Comparison of ENCODE assay signal across 8 cellular contexts in the genomic region with DNA sequence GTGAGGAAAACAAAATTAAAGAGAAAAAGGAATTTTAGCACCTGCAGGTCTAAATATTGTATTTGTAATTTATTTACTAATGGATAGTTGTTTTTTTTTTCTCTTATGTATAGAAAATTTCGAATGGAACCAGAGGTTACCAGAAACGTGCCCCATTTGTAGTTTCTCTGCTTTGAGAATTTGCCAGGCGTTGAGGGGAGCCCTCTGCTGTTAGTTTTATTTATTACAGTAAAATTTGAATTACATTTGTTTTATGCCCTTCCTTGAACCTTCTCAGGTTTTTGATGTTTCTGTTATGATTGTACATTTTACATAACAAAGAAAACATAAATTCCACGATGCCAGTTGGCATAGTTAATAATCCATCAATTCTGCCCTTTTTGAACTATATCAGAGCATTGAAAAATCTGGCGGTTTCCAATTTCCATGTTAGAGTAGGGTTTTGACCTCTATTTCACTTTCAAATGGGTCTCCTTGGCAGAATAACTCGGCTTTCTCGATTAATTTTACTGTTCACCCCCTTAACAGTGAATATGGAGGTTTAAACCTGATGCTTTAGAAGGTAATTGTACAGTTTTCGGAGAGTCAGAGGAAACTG. TPM values are rescaled to one million over a fixed set of nuclear protein-coding genes. Genes with fewer than 3 reads are reported as not detected.
DNase-seq lines count a peak whose midpoint lies in the region; ATAC-seq and TF ChIP-seq lines count a peak whose summit lies in the region.

No MANE protein-coding gene starts in this region.

- 32% methylated on average over 8 of the region's 8 CpGs for WGBS in esophagus muscularis mucosa
- 32% methylated on average over 8 of the region's 8 CpGs for WGBS in prostate gland

- H3K4me3 Mint-ChIP-seq in GM23338, result no peak overlapping the region

- H3K36me3 ChIP-seq in BE2C (no peaks in the 10 kb centered on the region), GM23338 (ENCODE audit: insufficient read depth) (no peaks in the 10 kb centered on the region), OCI-LY7 (ENCODE audit: insufficient read depth, low read length) (no peaks in the 10 kb centered on the region), esophagus muscularis mucosa (no peaks in the 10 kb centered on the region), prostate gland (no peaks in the 10 kb centered on the region)

- no peaks in the 10 kb centered on the region for H3K27me3 Mint-ChIP-seq in GM23338 (ENCODE audit: insufficient read depth, low read depth, poor library complexity)

- no TSS peak for BruUV-seq in OCI-LY7 (replicated peaks; lab: Mats Ljungman, UMichigan)

- H3K27me3 ChIP-seq in BE2C (no peaks in the 10 kb centered on the region), GM23338 (ENCODE audit: insufficient read depth) (no peaks in the 10 kb centered on the region), esophagus muscularis mucosa (no peaks in the 10 kb centered on the region), prostate gland (replicated peaks; ENCODE audit: insufficient read depth) (no peaks in the 10 kb centered on the region)

- H3K27ac Mint-ChIP-seq in GM23338, result no peak overlapping the region

- no peak overlapping the region for H3K4me3 ChIP-seq in BE2C (ENCODE audit: low read depth, low read length)
- H3K4me3 ChIP-seq in GM23338, result no peak overlapping the region
- H3K4me3 ChIP-seq in OCI-LY7 (ENCODE audit: low read depth, low read length, poor library complexity, severe bottlenecking), result no peak overlapping the region
- H3K4me3 ChIP-seq in esophagus muscularis mucosa, result no peak overlapping the region
- no peak overlapping the region for H3K4me3 ChIP-seq in prostate gland

- H3K4me2 ChIP-seq in GM23338 (no peak overlapping the region), OCI-LY7 (ENCODE audit: low read length) (no peak overlapping the region)

- H3K36me3 Mint-ChIP-seq in GM23338 (ENCODE audit: low read depth), result no peaks in the 10 kb centered on the region

- intact Hi-C loops in OCI-LY7 (cut with micrococcal nuclease; ENCODE audit: unreplicated experiment) (loop anchor here (2.0 kb wide), 1 partner anchor 131 kb away; no protein-coding TSS in a partner anchor), esophagus muscularis mucosa (cut with DNase I) (loop anchor here (2.0 to 10.0 kb wide), 3 partner anchors 60 to 227 kb away; a partner anchor contains a TSS), prostate gland (cut with DNase I) (loop anchor here (2.0 to 5.0 kb wide), 2 partner anchors 55 to 131 kb away; no protein-coding TSS in a partner anchor)

- H3K27ac ChIP-seq in GM23338 (ENCODE audit: low read depth) (no peak overlapping the region), OCI-LY7 (ENCODE audit: low read depth, low read length, poor library complexity, severe bottlenecking) (no peak overlapping the region), esophagus muscularis mucosa (replicated peaks in 1 of 4) (peak overlapping the region in 2 of 4 donors; percentile 24 to 28), prostate gland (no peak overlapping the region)

- H2AFZ ChIP-seq in GM23338, result no peak overlapping the region
- no peak overlapping the region for H2AFZ ChIP-seq in OCI-LY7 (ENCODE audit: low read length)

- TF ChIP-seq CTCF in BE2C (IDR thresholded peaks at IDR 0.05; ENCODE audit: low read depth, low read length) (peak; percentile 77), GM23338 (conservative IDR thresholded peaks at IDR 0.05; ENCODE audit: low read depth in 2 of 2) (peak; percentile 65 to 73), OCI-LY7 (conservative IDR thresholded peaks at IDR 0.05; ENCODE audit: low read length) (peak; percentile 84), esophagus muscularis mucosa (IDR thresholded peaks at IDR 0.05) (peak; percentile 71 to 79 (median 74)), prostate gland (IDR thresholded peaks at IDR 0.05) (peak in 3 of 4 experiments; percentile 46 to 68 (median 62))

- ATAC-seq in GM23338 (no peak), GM19395 (IDR thresholded peaks at IDR 0.05; ENCODE audit: unreplicated experiment) (no peak)

- TF ChIP-seq POLR2A in esophagus muscularis mucosa (IDR thresholded peaks at IDR 0.05; ENCODE audit: low read depth), result no peak
- TF ChIP-seq POLR2A in prostate gland (IDR thresholded peaks at IDR 0.05), result no peak

- H3K9me2 ChIP-seq in GM23338 (ENCODE audit: insufficient read depth) (no peaks in the 10 kb centered on the region; the same call in 1 of the 2 replicates), OCI-LY7 (ENCODE audit: insufficient read depth, low read length) (no peaks in the 10 kb centered on the region)

- H3K4me1 Mint-ChIP-seq in GM23338, result peaks cover 3% of the 10 kb centered on the region; the same call in 2 of the 3 replicates

- POLR2A ChIA-PET in OCI-LY7 (lab: Charles Lee), result interaction anchor here (0.6 kb wide), 1 partner anchor 67 kb away, joined by 3 read pairs; no protein-coding TSS in a partner anchor

- no peaks in the 10 kb centered on the region for H3K9me3 Mint-ChIP-seq in GM23338

- H3K9me3 ChIP-seq in BE2C, result no peaks in the 10 kb centered on the region
- H3K9me3 ChIP-seq in OCI-LY7 (ENCODE audit: low read length), result no peaks in the 10 kb centered on the region
- H3K9me3 ChIP-seq in esophagus muscularis mucosa, result no peaks in the 10 kb centered on the region
- no peaks in the 10 kb centered on the region for H3K9me3 ChIP-seq in prostate gland

- H4K20me1 ChIP-seq in GM23338 (replicated peaks; ENCODE audit: insufficient read depth) (no peaks in the 10 kb centered on the region), OCI-LY7 (ENCODE audit: insufficient read depth, low read length) (no peaks in the 10 kb centered on the region)

- CTCF ChIA-PET in OCI-LY7 (lab: Charles Lee; ENCODE audit: unreplicated experiment), result no interaction called here

- H3K4me1 ChIP-seq in BE2C, result no peaks in the 10 kb centered on the region
- H3K4me1 ChIP-seq in GM23338 (ENCODE audit: insufficient read depth), result peaks cover 9% of the 10 kb centered on the region
- H3K4me1 ChIP-seq in OCI-LY7 (ENCODE audit: insufficient read depth, low read length, poor library complexity, severe bottlenecking), result no peaks in the 10 kb centered on the region
- peaks cover 2 to 38% (median 24%) of the 10 kb centered on the region in 4 donors for H3K4me1 ChIP-seq in esophagus muscularis mucosa
- no peaks in the 10 kb centered on the region for H3K4me1 ChIP-seq in prostate gland (replicated peaks)

- H3K79me2 ChIP-seq in GM23338 (replicated peaks; ENCODE audit: insufficient read depth) (no peaks in the 10 kb centered on the region), OCI-LY7 (ENCODE audit: insufficient read depth, low read depth, low read length) (no peaks in the 10 kb centered on the region)

- TF ChIP-seq EP300 in esophagus muscularis mucosa (IDR thresholded peaks at IDR 0.05), result no peak

- no peaks in the 10 kb centered on the region for H3F3A ChIP-seq in GM23338 (replicated peaks; ENCODE audit: low read depth)

- DNase-seq in BE2C (no peak), GM23338 (ENCODE audit: low spot score) (peak; percentile 59), OCI-LY7 (ENCODE audit: low spot score) (peak; percentile 4), esophagus muscularis mucosa (ENCODE audit: extremely low spot score) (no peak), prostate gland (ENCODE audit: low spot score) (no peak), T-helper 9 cell (no peak), ecto neural progenitor cell (ENCODE audit: low spot score) (no peak)

TF ChIP-seq in GM23338, 12 proteins besides CTCF, POLR2A, EP300 and RAD21 (continues in another document):
- no peak for TF ChIP-seq ZNF114 (CRISPR knock-in tag; IDR thresholded peaks at IDR 0.05)
- TF ChIP-seq EZH2phosphoT487 (IDR thresholded peaks at IDR 0.05; ENCODE audit: unreplicated experiment), result no peak
- no peak for TF ChIP-seq NANOG (IDR thresholded peaks at IDR 0.05; ENCODE audit: borderline replicate concordance)
- no peak for TF ChIP-seq EZH2 (IDR thresholded peaks at IDR 0.05; ENCODE audit: low read depth, unreplicated experiment)
- TF ChIP-seq CREB1 (CRISPR knock-in tag; IDR thresholded peaks at IDR 0.05; ENCODE audit: low read depth), result no peak
- no peak for TF ChIP-seq ZNF331 (CRISPR knock-in tag; IDR thresholded peaks at IDR 0.05; ENCODE audit: low read depth)
- TF ChIP-seq, protein P1, sequence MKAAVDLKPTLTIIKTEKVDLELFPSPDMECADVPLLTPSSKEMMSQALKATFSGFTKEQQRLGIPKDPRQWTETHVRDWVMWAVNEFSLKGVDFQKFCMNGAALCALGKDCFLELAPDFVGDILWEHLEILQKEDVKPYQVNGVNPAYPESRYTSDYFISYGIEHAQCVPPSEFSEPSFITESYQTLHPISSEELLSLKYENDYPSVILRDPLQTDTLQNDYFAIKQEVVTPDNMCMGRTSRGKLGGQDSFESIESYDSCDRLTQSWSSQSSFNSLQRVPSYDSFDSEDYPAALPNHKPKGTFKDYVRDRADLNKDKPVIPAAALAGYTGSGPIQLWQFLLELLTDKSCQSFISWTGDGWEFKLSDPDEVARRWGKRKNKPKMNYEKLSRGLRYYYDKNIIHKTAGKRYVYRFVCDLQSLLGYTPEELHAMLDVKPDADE (IDR thresholded peaks at IDR 0.05), result no peak
- TF ChIP-seq STAT1 (IDR thresholded peaks at IDR 0.05; ENCODE audit: unreplicated experiment), result no peak

RNA-seq across cellular contexts. Expression of a gene that starts 35.1 kb away (rescaled TPM):
- polyA plus RNA-seq in BE2C (2012; ENCODE audit: insufficient read depth, insufficient read length, low read depth), result 0.69 TPM
- total RNA-seq in GM23338 (2014; rRNA removed; shearing (Covaris generic)), result not detected in 2 replicates
- polyA plus RNA-seq in GM23338 (2016; fragmentation: Nextera tagmentation; extraction: Ambion mirVana), result not detected in 2 replicates
- total RNA-seq in OCI-LY7 (2014; rRNA removed; shearing (Covaris generic)), result not detected in 2 replicates
- total RNA-seq in OCI-LY7 (2022) (not detected in 2 replicates), esophagus muscularis mucosa (not detected), prostate gland (1 to 10 TPM in 1 of 2 donors, not detected in 1; 3.1 TPM)

RNA-seq across cellular contexts. Expression of a gene that starts 57.7 kb away (rescaled TPM):
- polyA plus RNA-seq in BE2C (2012; ENCODE audit: insufficient read depth, insufficient read length, low read depth), result 16.0 TPM
- total RNA-seq in GM23338 (2014; rRNA removed; shearing (Covaris generic)), result 1.7 and 4.9 TPM in 2 replicates
- polyA plus RNA-seq in GM23338 (2016; fragmentation: Nextera tagmentation; extraction: Ambion mirVana), result 2.8 TPM in 2 replicates
- not detected in 2 replicates for total RNA-seq in OCI-LY7 (2014; rRNA removed; shearing (Covaris generic))
- total RNA-seq in OCI-LY7 (2022) (not detected in 2 replicates), esophagus muscularis mucosa (100 to 1,000 TPM; 261 to 336 (median 303) TPM), prostate gland (10 to 100 TPM in 1 of 2 donors, 1 to 10 TPM in 1; 9.6 to 48.3 TPM)

Comparison
In these comparisons a context has a peak if more than half of its experiments do, and no peak if none do; other contexts are left out.
1. DNase-seq: peak in GM23338 (single experiment) and OCI-LY7 (single experiment); none in BE2C (single experiment), esophagus muscularis mucosa (single experiment), prostate gland (single experiment), T-helper 9 cell (single experiment) and ecto neural progenitor cell (single experiment).
2. RNA of a gene that starts 57.7 kb away (total RNA-seq): 261 to 336 TPM in esophagus muscularis mucosa; 9.6 to 48.3 TPM in prostate gland, 1.7 to 4.9 TPM in GM23338 and not detected in OCI-LY7; every median in the first group is over 4 times any median in the second.
3. Peak in every context shown above with its lines, with median percentiles within 50 percentile points of each other: CTCF ChIP-seq.